Comparison of ENCODE assay signal across 25 cellular contexts in the genomic region with DNA sequence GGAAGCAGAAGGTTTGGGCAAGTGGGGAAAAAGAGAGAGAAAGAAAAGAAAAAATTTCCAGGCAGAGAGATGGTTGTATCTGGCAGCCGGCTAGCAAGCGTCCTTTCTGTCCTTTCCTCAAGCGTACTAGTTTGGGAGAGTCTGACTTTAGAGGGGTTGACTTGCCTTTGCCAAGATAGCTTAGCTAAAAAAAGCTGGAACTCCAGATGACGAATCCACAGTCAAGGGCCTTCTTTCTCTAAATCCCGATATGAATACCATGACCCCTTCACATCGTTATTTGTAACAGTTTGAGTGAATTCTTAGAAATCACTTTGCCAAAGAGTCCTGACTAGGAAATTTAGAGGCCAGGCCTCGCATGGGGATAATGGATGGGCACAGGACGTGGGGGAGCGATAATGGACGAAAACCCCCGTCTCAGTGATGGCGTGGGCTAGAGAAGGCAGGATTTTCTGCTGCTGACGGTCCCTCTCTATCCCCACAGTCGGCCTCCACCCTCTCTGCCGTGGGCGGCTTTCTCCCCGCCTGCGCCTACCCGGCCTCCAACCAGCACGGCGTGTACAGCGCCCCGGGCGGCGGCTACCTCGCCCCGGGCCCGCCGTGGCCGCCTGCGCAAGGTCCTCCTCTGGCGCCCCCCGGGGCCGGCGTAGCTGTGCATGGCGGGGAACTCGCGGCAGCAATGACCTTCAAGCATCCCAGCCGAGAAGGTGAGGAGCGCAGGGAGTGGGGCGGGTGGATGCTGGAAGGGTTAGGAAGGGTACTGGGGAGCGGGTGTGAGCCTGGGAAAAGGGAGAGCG. TPM values are rescaled to one million over a fixed set of nuclear protein-coding genes. Genes with fewer than 3 reads are reported as not detected.
A peak's percentile ranks its signal among the peaks of the same experiment; 100 is the strongest.
DNase-seq lines count a peak whose midpoint lies in the region; ATAC-seq and TF ChIP-seq lines count a peak whose summit lies in the region.
"Had no signal": no experiment of that assay in that cellular context is flagged by ENCODE, and none has a peak within 500 bp of the region (broad histone marks: within the 10 kb centered on the region; RNA-seq: fewer than 3 reads in every experiment).

No MANE protein-coding gene starts in this region.

- peak overlapping the region; percentile 30 for H3K27ac Mint-ChIP-seq in activated CD8-positive, alpha-beta T cell treated with anti-CD3 and anti-CD28 coated beads, Interleukin-2, amount 10 ng/mL, durations not matched to agents 7 days and 5 days
- no peak overlapping the region for H3K27ac Mint-ChIP-seq in activated CD8-positive, alpha-beta T cell treated with anti-CD3 and anti-CD28 coated beads for 36 hours
- no peak overlapping the region for H3K27ac Mint-ChIP-seq in WTC11
- H3K27ac Mint-ChIP-seq: CD8-positive, alpha-beta T cell had no signal

- no peak overlapping the region for H3K4me3 Mint-ChIP-seq in activated CD8-positive, alpha-beta T cell treated with anti-CD3 and anti-CD28 coated beads, Interleukin-2, amount 10 ng/mL, durations not matched to agents 7 days and 5 days
- H3K4me3 Mint-ChIP-seq in activated CD8-positive, alpha-beta T cell treated with anti-CD3 and anti-CD28 coated beads for 36 hours = no peak overlapping the region
- 0 out of 2 replicates have a peak overlapping the region, but pooled peaks have one; percentile 9 for H3K4me3 Mint-ChIP-seq in WTC11
- H3K4me3 Mint-ChIP-seq: CD8-positive, alpha-beta T cell had no signal

- no peak for TF ChIP-seq CTCF in activated CD8-positive, alpha-beta T cell treated with anti-CD3 and anti-CD28 coated beads for 36 hours (IDR thresholded peaks at IDR 0.05)
- TF ChIP-seq CTCF in WTC11 (IDR thresholded peaks at IDR 0.05) = no peak

- CTCF ChIA-PET in activated CD8-positive, alpha-beta T cell treated with anti-CD3 and anti-CD28 coated beads, Interleukin-2, amount 10 ng/mL, durations not matched to agents 7 days and 5 days (lab: Charles Lee) = no interaction called here
- CTCF ChIA-PET in activated CD8-positive, alpha-beta T cell treated with anti-CD3 and anti-CD28 coated beads for 36 hours (lab: Charles Lee) = no interaction called here
- CTCF ChIA-PET in WTC11 (lab: Charles Lee) = interaction anchor here (1.0 kb wide), 1 partner anchor 11 kb away, joined by 4 read pairs; no protein-coding TSS in a partner anchor

- no peaks in the 10 kb centered on the region for H3K9me3 Mint-ChIP-seq in activated CD8-positive, alpha-beta T cell treated with anti-CD3 and anti-CD28 coated beads, Interleukin-2, amount 10 ng/mL, durations not matched to agents 7 days and 5 days (ENCODE audit: insufficient read depth)
- no peaks in the 10 kb centered on the region for H3K9me3 Mint-ChIP-seq in activated CD8-positive, alpha-beta T cell treated with anti-CD3 and anti-CD28 coated beads for 36 hours
- H3K9me3 Mint-ChIP-seq in WTC11 = no peaks in the 10 kb centered on the region
- H3K9me3 Mint-ChIP-seq: CD8-positive, alpha-beta T cell had no signal

- no peaks in the 10 kb centered on the region for H3K9me3 ChIP-seq in iPS-15b (ENCODE audit: control insufficient read depth, insufficient read depth, low read length)
- H3K9me3 ChIP-seq: SJCRH30 had no signal

- peaks cover 99% of the 10 kb centered on the region for H3K27me3 ChIP-seq in iPS-15b (ENCODE audit: control insufficient read depth, insufficient read depth, low read length)
- H3K27me3 ChIP-seq: SJCRH30 had no signal

- no peak overlapping the region for H3K9ac ChIP-seq in iPS-15b (ENCODE audit: low read depth, low read length)

- POLR2A ChIA-PET in activated CD8-positive, alpha-beta T cell treated with anti-CD3 and anti-CD28 coated beads, Interleukin-2, amount 10 ng/mL, durations not matched to agents 7 days and 5 days (lab: Charles Lee) = no interaction called here
- POLR2A ChIA-PET in activated CD8-positive, alpha-beta T cell treated with anti-CD3 and anti-CD28 coated beads for 36 hours (lab: Charles Lee) = no interaction called here
- POLR2A ChIA-PET in WTC11 (lab: Charles Lee) = no interaction called here

- H3K4me3 ChIP-seq in iPS-15b (ENCODE audit: low read depth, low read length) = peak overlapping the region; percentile 35
- H3K4me3 ChIP-seq: SJCRH30 had no signal

- no peaks in the 10 kb centered on the region for H3K4me1 Mint-ChIP-seq in activated CD8-positive, alpha-beta T cell treated with anti-CD3 and anti-CD28 coated beads, Interleukin-2, amount 10 ng/mL, durations not matched to agents 7 days and 5 days (ENCODE audit: low read depth)
- no peaks in the 10 kb centered on the region for H3K4me1 Mint-ChIP-seq in activated CD8-positive, alpha-beta T cell treated with anti-CD3 and anti-CD28 coated beads for 36 hours (ENCODE audit: low read depth)
- peaks cover 46% of the 10 kb centered on the region for H3K4me1 Mint-ChIP-seq in WTC11

- peaks cover 72% of the 10 kb centered on the region for H3K27me3 Mint-ChIP-seq in activated CD8-positive, alpha-beta T cell treated with anti-CD3 and anti-CD28 coated beads, Interleukin-2, amount 10 ng/mL, durations not matched to agents 7 days and 5 days (ENCODE audit: low read depth)
- H3K27me3 Mint-ChIP-seq in activated CD8-positive, alpha-beta T cell treated with anti-CD3 and anti-CD28 coated beads for 36 hours = peaks cover 71% of the 10 kb centered on the region
- peaks cover 98% of the 10 kb centered on the region for H3K27me3 Mint-ChIP-seq in WTC11 (ENCODE audit: low read depth)

- no peak for DNase-seq in activated CD8-positive, alpha-beta T cell treated with anti-CD3 and anti-CD28 coated beads, Interleukin-2, amount 10 ng/mL, durations not matched to agents 7 days and 5 days
- no peak for DNase-seq in activated CD8-positive, alpha-beta T cell treated with anti-CD3 and anti-CD28 coated beads for 36 hours
- peak; percentile 30 for DNase-seq in WTC11 (ENCODE audit: low spot score)
- peak; percentile 50 for DNase-seq in retina
- no peak for DNase-seq in D341Med (ENCODE audit: low spot score)
- DNase-seq: ACHN; C1 segment of cervical spinal cord; Calu3; CD8-positive, alpha-beta T cell; GDM1; Karpas-422; MV-4-11; NCI-H1105 treated with DMSO at 0.1 percent for 48 hours; NCI-H1694; NCI-H2081; NCI-H446; NCI-H526 treated with DMSO at 0.1 percent for 48 hours; OCI-M1; SJCRH30 had no signal

- ATAC-seq in activated CD8-positive, alpha-beta T cell treated with anti-CD3 and anti-CD28 coated beads, Interleukin-2, amount 10 ng/mL, durations not matched to agents 7 days and 5 days = no peak
- no peak for ATAC-seq in activated CD8-positive, alpha-beta T cell treated with anti-CD3 and anti-CD28 coated beads for 36 hours
- no peak for ATAC-seq in WTC11
- ATAC-seq in HG02610 (IDR thresholded peaks at IDR 0.05; ENCODE audit: unreplicated experiment) = no peak
- ATAC-seq in HG02642 (IDR thresholded peaks at IDR 0.05; ENCODE audit: poor library complexity, unreplicated experiment) = no peak
- ATAC-seq: CD8-positive, alpha-beta T cell had no signal

- peaks cover 4% of the 10 kb centered on the region for H3K4me1 ChIP-seq in iPS-15b (ENCODE audit: control insufficient read depth, insufficient read depth, low read length)
- H3K4me1 ChIP-seq: SJCRH30 had no signal

- intact Hi-C loops in activated CD8-positive, alpha-beta T cell treated with anti-CD3 and anti-CD28 coated beads for 36 hours (cut with micrococcal nuclease) = loop anchor here (10.0 kb wide), 1 partner anchor 876 kb away; the partner anchor contains the start of gene FOXA2

- H3K36me3 ChIP-seq in iPS-15b (ENCODE audit: control insufficient read depth, insufficient read depth, low read length) = no peaks in the 10 kb centered on the region
- H3K36me3 ChIP-seq: SJCRH30 had no signal

- H3K36me3 Mint-ChIP-seq in activated CD8-positive, alpha-beta T cell treated with anti-CD3 and anti-CD28 coated beads, Interleukin-2, amount 10 ng/mL, durations not matched to agents 7 days and 5 days (ENCODE audit: low read depth) = peaks cover 2% of the 10 kb centered on the region
- no peaks in the 10 kb centered on the region for H3K36me3 Mint-ChIP-seq in activated CD8-positive, alpha-beta T cell treated with anti-CD3 and anti-CD28 coated beads for 36 hours (ENCODE audit: low read depth)
- peaks cover 4% of the 10 kb centered on the region; the same call in 1 of the 2 replicates for H3K36me3 Mint-ChIP-seq in WTC11
- H3K36me3 Mint-ChIP-seq: CD8-positive, alpha-beta T cell had no signal

TF ChIP-seq in WTC11, 78 proteins besides CTCF, POLR2A, EP300 and RAD21:
- no peak for TF ChIP-seq NR1H2 (CRISPR knock-in tag; IDR thresholded peaks at IDR 0.05)
- peak; percentile 49; the same call in 1 of the 2 replicates for TF ChIP-seq ZNF423 (CRISPR knock-in tag; IDR thresholded peaks at IDR 0.05)

RNA-seq across cellular contexts. Expression of gene PAX1, which starts 3.5 kb away (rescaled TPM):
- not detected for total RNA-seq in activated CD8-positive, alpha-beta T cell treated with anti-CD3 and anti-CD28 coated beads, Interleukin-2, amount 10 ng/mL, durations not matched to agents 7 days and 5 days
- total RNA-seq in activated CD8-positive, alpha-beta T cell treated with anti-CD3 and anti-CD28 coated beads for 36 hours = not detected
- total RNA-seq in WTC11 (2021) = not detected in 3 replicates
- total RNA-seq: Calu3; CD8-positive, alpha-beta T cell; H4; HT1080; M059J; SJCRH30 had no signal

Comparison
In these comparisons a context has a peak if more than half of its experiments do, and no peak if none do; other contexts are left out.
1. DNase-seq: peak in WTC11 (single experiment) and retina (single experiment); none in activated CD8-positive, alpha-beta T cell treated with anti-CD3 and anti-CD28 coated beads, Interleukin-2, amount 10 ng/mL, durations not matched to agents 7 days and 5 days (single experiment), activated CD8-positive, alpha-beta T cell treated with anti-CD3 and anti-CD28 coated beads for 36 hours (single experiment) and D341Med (single experiment).